In the genomic region with DNA sequence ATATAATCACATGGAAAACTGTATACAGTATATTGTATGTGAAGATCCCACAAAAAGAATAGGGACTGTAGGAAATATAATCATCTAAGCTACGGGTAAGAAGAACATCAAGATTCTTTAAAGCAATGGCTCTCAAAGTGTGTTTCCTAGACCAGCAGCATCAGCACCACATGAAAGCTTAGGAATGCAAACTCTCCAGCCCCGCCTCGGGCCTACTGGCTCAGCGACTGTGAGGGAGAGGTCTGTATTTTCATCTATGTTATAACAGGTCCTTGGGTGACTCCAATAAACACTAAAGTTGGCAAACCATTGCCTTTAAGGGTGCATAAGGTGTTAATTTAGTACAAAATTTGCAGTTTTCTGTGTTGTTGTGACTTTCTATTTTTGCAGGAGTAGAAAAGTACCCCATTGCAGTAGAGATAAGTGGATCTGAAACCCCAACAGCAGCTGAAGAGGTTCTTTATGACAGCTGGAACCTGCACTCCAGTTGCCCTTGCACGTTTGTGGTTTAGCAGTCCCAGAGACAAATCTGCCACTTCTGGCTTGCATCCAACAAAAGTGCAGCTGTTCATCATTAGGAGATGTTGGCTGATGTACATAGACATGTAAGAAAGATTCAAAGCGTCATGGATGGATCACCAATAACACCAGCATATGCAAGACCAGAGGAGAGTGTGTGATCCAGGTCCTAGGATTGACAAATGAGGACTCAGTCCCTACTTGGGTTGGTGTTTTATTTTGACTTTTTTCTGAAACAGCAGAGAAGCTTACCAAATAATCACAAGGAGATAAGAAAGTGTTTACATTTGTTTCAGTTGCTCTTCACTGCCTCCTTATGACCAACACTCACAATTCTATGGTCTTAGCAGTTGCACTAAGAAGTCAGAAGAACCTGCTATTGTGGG, we compare ENCODE assay signal across 9 cellular contexts. TPM values are rescaled to one million over a fixed set of nuclear protein-coding genes. Genes with fewer than 3 reads are reported as not detected.
DNase-seq lines count a peak whose midpoint lies in the region; ATAC-seq and TF ChIP-seq lines count a peak whose summit lies in the region.
"Had no signal": no experiment of that assay in that cellular context is flagged by ENCODE, and none has a peak within 500 bp of the region (broad histone marks: within the 10 kb centered on the region; RNA-seq: fewer than 3 reads in every experiment).

No MANE protein-coding gene starts in this region.

- no peaks in the 10 kb centered on the region for H3K9me3 ChIP-seq in gastrocnemius medialis

- H3K9me3 Mint-ChIP-seq in activated CD4-positive, alpha-beta T cell treated with anti-CD3 and anti-CD28 coated beads, Interleukin-2, amount 10 ng/mL, durations not matched to agents 24 days and 14 days = peaks cover 15% of the 10 kb centered on the region

- peaks cover 3% of the 10 kb centered on the region for H3K27me3 Mint-ChIP-seq in activated CD4-positive, alpha-beta T cell treated with anti-CD3 and anti-CD28 coated beads, Interleukin-2, amount 10 ng/mL, durations not matched to agents 24 days and 14 days
- H3K27me3 Mint-ChIP-seq: naive thymus-derived CD8-positive, alpha-beta T cell had no signal

- no peaks in the 10 kb centered on the region for H3K36me3 ChIP-seq in gastrocnemius medialis

- TF ChIP-seq CTCF in choroid plexus epithelial cell (conservative IDR thresholded peaks at IDR 0.05; ENCODE audit: low read depth, low read length) (peak; percentile 39), gastrocnemius medialis (IDR thresholded peaks at IDR 0.05 in 4 of 5, conservative IDR thresholded peaks at IDR 0.05 in 1 of 5) (no peak)

- H3K4me3 ChIP-seq in choroid plexus epithelial cell (ENCODE audit: low read depth, low read length) (no peak overlapping the region), gastrocnemius medialis (no peak overlapping the region)

- H3K36me3 Mint-ChIP-seq in activated CD4-positive, alpha-beta T cell treated with anti-CD3 and anti-CD28 coated beads, Interleukin-2, amount 10 ng/mL, durations not matched to agents 24 days and 14 days (ENCODE audit: low read depth) = peaks cover 4% of the 10 kb centered on the region

- H3K27ac ChIP-seq in gastrocnemius medialis = no peak overlapping the region

- ATAC-seq in HG02840 (IDR thresholded peaks at IDR 0.05; ENCODE audit: low FRiP score, unreplicated experiment) (peak; percentile 84), gastrocnemius medialis (no peak)

- in situ Hi-C loops in gastrocnemius medialis (cut with MboI; ENCODE audit: low sequenced_read_pairs in 4 of 4) = no loop called here

- peak; percentile 51 for DNase-seq in activated CD4-positive, alpha-beta T cell treated with anti-CD3 and anti-CD28 coated beads, Interleukin-2, amount 10 ng/mL, durations not matched to agents 24 days and 14 days
- DNase-seq in activated CD4-positive, alpha-beta T cell treated with anti-CD3 and anti-CD28 coated beads, Interleukin-2, amount 50 U/mL, for 48 hours = no peak
- peak; percentile 98 for DNase-seq in NCI-H1694 treated with DMSO at 0.1 percent for 48 hours (lab: John Stamatoyannopoulos, UW)
- DNase-seq in choroid plexus epithelial cell (ENCODE audit: low read depth) = peak; percentile 69
- no peak for DNase-seq in gastrocnemius medialis
- no peak for DNase-seq in mesenteric fat pad (ENCODE audit: low spot score)
- DNase-seq in HT-29 (ENCODE audit: low spot score) = no peak

- no peak overlapping the region for H3K27ac Mint-ChIP-seq in activated CD4-positive, alpha-beta T cell treated with anti-CD3 and anti-CD28 coated beads, Interleukin-2, amount 10 ng/mL, durations not matched to agents 24 days and 14 days

- H3K4me1 Mint-ChIP-seq in activated CD4-positive, alpha-beta T cell treated with anti-CD3 and anti-CD28 coated beads, Interleukin-2, amount 10 ng/mL, durations not matched to agents 24 days and 14 days = peaks cover 5% of the 10 kb centered on the region

- H3K4me3 Mint-ChIP-seq in activated CD4-positive, alpha-beta T cell treated with anti-CD3 and anti-CD28 coated beads, Interleukin-2, amount 10 ng/mL, durations not matched to agents 24 days and 14 days = no peak overlapping the region
- H3K4me3 Mint-ChIP-seq: naive thymus-derived CD8-positive, alpha-beta T cell had no signal

- no peak for TF ChIP-seq POLR2A in gastrocnemius medialis (IDR thresholded peaks at IDR 0.05)

- intact Hi-C loops in activated CD4-positive, alpha-beta T cell treated with anti-CD3 and anti-CD28 coated beads, Interleukin-2, amount 10 ng/mL, durations not matched to agents 24 days and 14 days (cut with micrococcal nuclease) = no loop called here
- intact Hi-C loops in gastrocnemius medialis (cut with DNase I; ENCODE audit: low total_unique reads) = no loop called here

- H3K27me3 ChIP-seq in gastrocnemius medialis = no peaks in the 10 kb centered on the region

- H3K4me1 ChIP-seq in gastrocnemius medialis = no peaks in the 10 kb centered on the region

RNA-seq across cellular contexts. Expression of gene IFNAR1, which starts 15.9 kb away (rescaled TPM):
- 19.0 and 24.0 TPM in 2 replicates for total RNA-seq in activated CD4-positive, alpha-beta T cell treated with anti-CD3 and anti-CD28 coated beads, Interleukin-2, amount 10 ng/mL, durations not matched to agents 24 days and 14 days
- total RNA-seq in gastrocnemius medialis (10 to 100 TPM in 2 of 4 donors, 1 to 10 TPM in 2; 8.9 to 24.3 (median 9.9) TPM), mesenteric fat pad (88.8 TPM)
- 1.6 and 6.8 TPM in 2 replicates for total RNA-seq in HT-29 (2014; rRNA removed; shearing (Covaris generic))

RNA-seq across cellular contexts. Expression of gene IL10RB, which starts 42.7 kb away (rescaled TPM):
- 21.1 and 24.0 TPM in 2 replicates for total RNA-seq in activated CD4-positive, alpha-beta T cell treated with anti-CD3 and anti-CD28 coated beads, Interleukin-2, amount 10 ng/mL, durations not matched to agents 24 days and 14 days
- total RNA-seq in gastrocnemius medialis (10 to 100 TPM; 11.4 to 17.1 (median 14.0) TPM), mesenteric fat pad (39.3 TPM)
- total RNA-seq in HT-29 (2014; rRNA removed; shearing (Covaris generic)) = 10.3 and 13.4 TPM in 2 replicates

Comparison
In these comparisons a context has a peak if more than half of its experiments do, and no peak if none do; other contexts are left out.
1. DNase-seq: peak in activated CD4-positive, alpha-beta T cell treated with anti-CD3 and anti-CD28 coated beads, Interleukin-2, amount 10 ng/mL, durations not matched to agents 24 days and 14 days (single experiment), NCI-H1694 treated with DMSO at 0.1 percent for 48 hours (single experiment) and choroid plexus epithelial cell (single experiment); none in activated CD4-positive, alpha-beta T cell treated with anti-CD3 and anti-CD28 coated beads, Interleukin-2, amount 50 U/mL, for 48 hours (0 of 2), gastrocnemius medialis (0 of 2), mesenteric fat pad (single experiment) and HT-29 (single experiment).